ENCODE assay signal across 11 cellular contexts in genomic region chr2:196431957-196432356, GRCh38.
A peak's percentile ranks its signal among the peaks of the same experiment; 100 is the strongest.
DNase-seq lines count a peak whose midpoint lies in the region; ATAC-seq and TF ChIP-seq lines count a peak whose summit lies in the region.
"Had no signal": no experiment of that assay in that cellular context is flagged by ENCODE, and none has a peak within 500 bp of the region (broad histone marks: within the 10 kb centered on the region; RNA-seq: fewer than 3 reads in every experiment).

No MANE protein-coding gene starts in this region.

- ATAC-seq in lower lobe of right lung (no peak), GM18519 (IDR thresholded peaks at IDR 0.05; ENCODE audit: low FRiP score, unreplicated experiment) (no peak), GM21515 (IDR thresholded peaks at IDR 0.05; ENCODE audit: unreplicated experiment) (no peak)
- ATAC-seq: activated CD4-positive, CD25-positive, alpha-beta regulatory T cell treated with anti-CD3 and anti-CD28 coated beads, Interleukin-2, amount 50 U/mL, for 24 hours; natural killer cell; stimulated activated memory B cell treated with anti-CD40 and anti-IgM and Interleukin-4, amounts not matched to agents 10 μg/mL and 1 μg/mL and 100 μg/mL, for 72 hours had no signal

- intact Hi-C loops in lower lobe of right lung (cut with DNase I), result no loop called here

- H3K4me1 ChIP-seq in lower lobe of right lung, result no peaks in the 10 kb centered on the region

- no peaks in the 10 kb centered on the region for H3K9me3 ChIP-seq in lower lobe of right lung

- in situ Hi-C loops in KBM-7 (cut with MboI; ENCODE audit: low pct_unique_long_range_greater_than_20kb, low sequenced_read_pairs), result no loop called here

- peak; percentile 12 for DNase-seq in Daoy (ENCODE audit: low read depth)
- DNase-seq in Kasumi-1 (lab: John Stamatoyannopoulos, UW), result peak; percentile 48 to 61
- peak; percentile 28 for DNase-seq in astrocyte of the hippocampus (ENCODE audit: low read depth, low spot score)
- no peak for DNase-seq in lower lobe of right lung
- DNase-seq in NK-92 treated with Interleukin-12 subunit alpha and Interleukin-12 subunit beta, amount 100 ng/mL, for 24 hours (lab: John Stamatoyannopoulos, UW), result no peak
- no peak for DNase-seq in KBM-7
- DNase-seq: natural killer cell had no signal

- H3K4me3 ChIP-seq in lower lobe of right lung, result no peak overlapping the region

- TF ChIP-seq CTCF in lower lobe of right lung (IDR thresholded peaks at IDR 0.05), result peak; percentile 17

- H3K27me3 ChIP-seq in lower lobe of right lung (ENCODE audit: low read depth), result no peaks in the 10 kb centered on the region

- no peaks in the 10 kb centered on the region for H3K36me3 ChIP-seq in lower lobe of right lung

- H3K27ac ChIP-seq in lower lobe of right lung, result no peak overlapping the region

Comparison
In these comparisons a context has a peak if more than half of its experiments do, and no peak if none do; other contexts are left out.
1. DNase-seq: peak in Daoy (single experiment), Kasumi-1 (2 of 2) and astrocyte of the hippocampus (single experiment); none in lower lobe of right lung (single experiment), NK-92 treated with Interleukin-12 subunit alpha and Interleukin-12 subunit beta, amount 100 ng/mL, for 24 hours (single experiment) and KBM-7 (single experiment).